1 cellular context compared by ENCODE assay signal in genomic region chr1:63593887-63594617, GRCh38.
TF ChIP-seq lines count a peak whose summit lies in the region.

No MANE protein-coding gene starts in this region.

TF ChIP-seq in GM12878, 131 proteins besides CTCF, POLR2A, EP300 and RAD21 (continued from another document and continues in another):
- TF ChIP-seq SKIL (IDR thresholded peaks at IDR 0.05; ENCODE audit: low read depth, poor library complexity, severe bottlenecking): no peak
- no peak for TF ChIP-seq IRF4 (IDR thresholded peaks at IDR 0.05; ENCODE audit: low read depth, low read length)
- no peak for TF ChIP-seq BCLAF1 (IDR thresholded peaks at IDR 0.05)
- peak; percentile 39; the same call in 1 of the 2 replicates for TF ChIP-seq MTA2 (IDR thresholded peaks at IDR 0.05; ENCODE audit: low read depth)
- TF ChIP-seq FOXM1 (IDR thresholded peaks at IDR 0.05; ENCODE audit: low read depth, low read length): no peak
- no peak for TF ChIP-seq CHD4 (IDR thresholded peaks at IDR 0.05)
- 0 out of 2 replicates have a peak, but pooled peaks have one; percentile 2 for TF ChIP-seq GATAD2B (conservative IDR thresholded peaks at IDR 0.05; ENCODE audit: low read depth)
- no peak for TF ChIP-seq SMARCA5 (IDR thresholded peaks at IDR 0.05)
- no peak for TF ChIP-seq SREBF1 (IDR thresholded peaks at IDR 0.05; ENCODE audit: low read length)
- no peak for TF ChIP-seq FOS (IDR thresholded peaks at IDR 0.05; ENCODE audit: borderline replicate concordance, extremely low read depth, insufficient read length)
- TF ChIP-seq SPI1 (IDR thresholded peaks at IDR 0.05; ENCODE audit: borderline replicate concordance, insufficient read depth, low read depth, low read length): no peak
- TF ChIP-seq MEF2B (IDR thresholded peaks at IDR 0.05; ENCODE audit: partially characterized antibody, poor library complexity, severe bottlenecking): peak; percentile 26
- no peak for TF ChIP-seq MLLT1 (IDR thresholded peaks at IDR 0.05)
- TF ChIP-seq RELB (IDR thresholded peaks at IDR 0.05; ENCODE audit: low read depth): peak; percentile 38; the same call in 1 of the 2 replicates
- TF ChIP-seq RB1 (IDR thresholded peaks at IDR 0.05; ENCODE audit: borderline replicate concordance): no peak
- no peak for TF ChIP-seq NRF1 (conservative IDR thresholded peaks at IDR 0.05; ENCODE audit: low read depth, low read length)
- TF ChIP-seq BCL11A (IDR thresholded peaks at IDR 0.05; ENCODE audit: low read depth, low read length): no peak
- TF ChIP-seq TARDBP (IDR thresholded peaks at IDR 0.05; ENCODE audit: borderline replicate concordance): no peak
- no peak for TF ChIP-seq EZH2 (IDR thresholded peaks at IDR 0.05; ENCODE audit: borderline replicate concordance, control insufficient read depth, low read depth, low read length)
- no peak for TF ChIP-seq RCOR1 (conservative IDR thresholded peaks at IDR 0.05; ENCODE audit: low read depth, low read length)
- no peak for TF ChIP-seq ZNF217 (IDR thresholded peaks at IDR 0.05)
- peak; percentile 26; the same call in 1 of the 2 replicates for TF ChIP-seq POLR2AphosphoS2 (IDR thresholded peaks at IDR 0.05; ENCODE audit: low read depth, low read length)
- TF ChIP-seq PBX3 (IDR thresholded peaks at IDR 0.05; ENCODE audit: insufficient replicate concordance, low read depth, low read length): peak; percentile 42
- no peak for TF ChIP-seq SUZ12 (IDR thresholded peaks at IDR 0.05; ENCODE audit: unreplicated experiment)
- TF ChIP-seq NR2C1 (IDR thresholded peaks at IDR 0.05): no peak
- no peak for TF ChIP-seq ATF3 (IDR thresholded peaks at IDR 0.05; ENCODE audit: borderline replicate concordance, extremely low read depth, low read depth, low read length)
- no peak for TF ChIP-seq BACH1 (IDR thresholded peaks at IDR 0.05; ENCODE audit: borderline replicate concordance)
- TF ChIP-seq TCF12 (IDR thresholded peaks at IDR 0.05; ENCODE audit: low read depth, low read length): no peak
- no peak for TF ChIP-seq HSF1 (IDR thresholded peaks at IDR 0.05; ENCODE audit: low read depth, low read length)
- TF ChIP-seq ZBED1 (IDR thresholded peaks at IDR 0.05; ENCODE audit: borderline replicate concordance): no peak
- no peak for TF ChIP-seq TAF1 (IDR thresholded peaks at IDR 0.05; ENCODE audit: borderline replicate concordance, low read depth, low read length)
- no peak for TF ChIP-seq SMAD1 (IDR thresholded peaks at IDR 0.05; ENCODE audit: low read depth, partially characterized antibody)
- no peak for TF ChIP-seq NFYA (IDR thresholded peaks at IDR 0.05; ENCODE audit: borderline replicate concordance, low read depth, low read length)
- TF ChIP-seq RBBP5 (conservative IDR thresholded peaks at IDR 0.05): no peak
- no peak for TF ChIP-seq WRNIP1 (IDR thresholded peaks at IDR 0.05; ENCODE audit: borderline replicate concordance, low read depth, low read length)
- peak; percentile 39; the same call in 1 of the 2 replicates for TF ChIP-seq ATF7 (IDR thresholded peaks at IDR 0.05; ENCODE audit: low read depth)
- no peak for TF ChIP-seq ZNF592 (IDR thresholded peaks at IDR 0.05)
- peak; percentile 58 for TF ChIP-seq RUNX3 (IDR thresholded peaks at IDR 0.05; ENCODE audit: low read length)
- TF ChIP-seq SIX5 (IDR thresholded peaks at IDR 0.05; ENCODE audit: low read depth, low read length, severe bottlenecking): no peak
- no peak for TF ChIP-seq BMI1 (IDR thresholded peaks at IDR 0.05; ENCODE audit: borderline replicate concordance)
- TF ChIP-seq PRDM15 (CRISPR knock-in tag; IDR thresholded peaks at IDR 0.05): no peak
- no peak for TF ChIP-seq SRF (IDR thresholded peaks at IDR 0.05; ENCODE audit: low read depth in 2 of 2, low read length in 2 of 2)
